Comparison of ENCODE assay signal across 8 cellular contexts in the genomic region with DNA sequence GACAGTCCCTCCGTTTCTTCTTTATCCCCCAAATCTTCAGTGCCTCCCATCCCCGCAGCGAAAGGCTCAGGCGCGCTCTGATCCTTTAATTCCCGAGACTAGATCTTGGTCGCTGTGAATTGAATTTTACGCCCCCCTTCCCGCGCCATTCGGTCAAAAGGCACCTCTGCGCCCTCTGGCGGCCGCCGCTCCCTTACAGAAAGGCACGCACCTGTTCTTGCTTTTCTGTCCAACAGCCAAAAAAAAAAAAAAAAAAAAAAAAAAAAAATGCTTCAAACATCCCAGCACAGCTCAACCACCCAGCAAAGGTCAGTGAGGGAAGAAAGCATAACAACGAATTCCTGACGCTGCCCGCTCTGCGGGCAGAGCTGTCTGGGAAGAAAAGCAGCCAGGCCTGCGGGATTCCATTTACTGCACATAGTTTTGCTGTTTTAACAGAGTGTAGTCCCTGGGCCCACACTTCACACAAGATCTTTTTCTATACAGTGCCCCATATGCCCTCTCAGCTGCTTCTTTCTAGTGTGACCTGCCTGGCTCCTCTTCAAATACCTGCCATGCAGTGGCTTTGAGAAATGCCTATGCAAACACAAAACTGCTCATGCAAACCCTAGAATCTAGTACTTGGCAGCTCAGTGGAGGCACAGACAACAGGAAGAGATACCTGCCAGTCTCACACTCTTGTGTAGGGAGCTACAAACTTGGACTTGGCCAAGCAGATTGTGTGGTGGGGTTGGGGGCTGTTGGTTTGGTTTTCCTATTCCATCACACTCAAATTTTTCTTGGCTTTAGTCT. TPM values are rescaled to one million over a fixed set of nuclear protein-coding genes. Genes with fewer than 3 reads are reported as not detected.
DNase-seq lines count a peak whose midpoint lies in the region; TF ChIP-seq lines count a peak whose summit lies in the region.

No MANE protein-coding gene starts in this region.

- H3K4me1 ChIP-seq in ovary (ENCODE audit: insufficient read depth) (peaks cover 4% of the 10 kb centered on the region), tibial artery (peaks cover 0 to 29% (median 21%) of the 10 kb centered on the region in 4 donors)

- intact Hi-C loops in ovary (cut with DNase I) (loop anchor here in 3 of 4 donors (2.0 to 10.0 kb wide), 5 partner anchors 74 to 96 kb away; partner anchors contain the start of genes SIAE (in 1 of the 3) and SPA17 (in 1 of the 3)), tibial artery (cut with DNase I; ENCODE audit: low total_unique reads) (loop anchor here (2.0 to 10.0 kb wide), 3 partner anchors 34 to 861 kb away; partner anchors contain the start of gene CHEK1)

- peaks cover 6% of the 10 kb centered on the region for H3K4me1 Mint-ChIP-seq in glutamatergic neuron (ENCODE audit: low read depth, unreplicated experiment)

- no peak for TF ChIP-seq POLR2A in ovary (IDR thresholded peaks at IDR 0.05)

- H3K27me3 Mint-ChIP-seq in glutamatergic neuron (ENCODE audit: unreplicated experiment) = peaks cover 18% of the 10 kb centered on the region

- no peaks in the 10 kb centered on the region for H3K9me3 Mint-ChIP-seq in glutamatergic neuron (ENCODE audit: unreplicated experiment)

- TF ChIP-seq CTCF in glutamatergic neuron (IDR thresholded peaks at IDR 0.05; ENCODE audit: partially characterized antibody, unreplicated experiment) (peak; percentile 83), ovary (IDR thresholded peaks at IDR 0.05) (peak; percentile 38 to 43 (median 40)), tibial artery (IDR thresholded peaks at IDR 0.05) (peak; percentile 58 to 73)

- DNase-seq in SIG-M5 treated with dmso at 0.1 percent for 504 hours (lab: John Stamatoyannopoulos, UW; ENCODE audit: unreplicated experiment) (peak; percentile 35), SIG-M5 (lab: John Stamatoyannopoulos, UW) (no peak), M059J (ENCODE audit: low read depth) (peak; percentile 90), SK-N-DZ (ENCODE audit: low spot score) (peak; percentile 37), glutamatergic neuron (peak; percentile 88), ovary (peak; percentile 77 to 91 (median 86)), tibial artery (peak; percentile 82 to 92)
- DNase-seq in activated naive CD4-positive, alpha-beta T cell treated with Interleukin-2 at 50 U/mL for 16 hours = peak; percentile 87

- no peak for TF ChIP-seq EP300 in ovary (IDR thresholded peaks at IDR 0.05)

- H3K9me3 ChIP-seq in ovary (no peaks in the 10 kb centered on the region), tibial artery (no peaks in the 10 kb centered on the region)

- H3K36me3 ChIP-seq in ovary (no peaks in the 10 kb centered on the region), tibial artery (peaks cover 13 to 14% (median 14%) of the 10 kb centered on the region in 3 donors)

- no peak overlapping the region for H3K27ac Mint-ChIP-seq in glutamatergic neuron (ENCODE audit: unreplicated experiment)

- H3K4me3 ChIP-seq in ovary = peak overlapping the region; percentile 41
- peak overlapping the region; percentile 77 to 94 for H3K4me3 ChIP-seq in tibial artery

- no peak overlapping the region for H3K27ac ChIP-seq in ovary
- H3K27ac ChIP-seq in tibial artery = peak overlapping the region; percentile 95 to 98

- H3K4me3 Mint-ChIP-seq in glutamatergic neuron (ENCODE audit: unreplicated experiment) = peak overlapping the region; percentile 94

- H3K27me3 ChIP-seq in ovary = peaks cover 7% of the 10 kb centered on the region
- H3K27me3 ChIP-seq in tibial artery = no peaks in the 10 kb centered on the region

- no peaks in the 10 kb centered on the region for H3K36me3 Mint-ChIP-seq in glutamatergic neuron (ENCODE audit: unreplicated experiment)

- WGBS in ovary, 3 donors = 3 to 6% (median 4%) methylated on average over 21 of the region's 21 CpGs

RNA-seq across cellular contexts. Expression of gene ESAM, which starts 1.3 kb away (rescaled TPM):
- total RNA-seq in M059J (2014; rRNA removed; shearing (Covaris generic)) = 0.74 and 0.99 TPM in 2 replicates
- 0.27 TPM in 1 of 2 replicates, not detected in the other for polyA plus RNA-seq in SK-N-DZ (2014; cell fraction: cytosol; rRNA removed)
- polyA plus RNA-seq in SK-N-DZ (2014; cell fraction: nucleus; rRNA removed) = 0.22 and 0.64 TPM in 2 replicates
- 0.54 TPM for total RNA-seq in glutamatergic neuron (ENCODE audit: unreplicated experiment)
- total RNA-seq in ovary = 10 to 100 TPM in 4 of 7 donors, 1 to 10 TPM in 3; 7.3 to 28.4 (median 11.2) TPM
- 10 to 100 TPM; 40.7 to 46.6 TPM for polyA plus RNA-seq in ovary

RNA-seq across cellular contexts. Expression of gene VSIG2, which starts 11.3 kb away (rescaled TPM):
- total RNA-seq in M059J (2014; rRNA removed; shearing (Covaris generic)) = not detected in 2 replicates
- polyA plus RNA-seq in SK-N-DZ (2014; cell fraction: cytosol; rRNA removed) = 0.21 and 0.41 TPM in 2 replicates
- polyA plus RNA-seq in SK-N-DZ (2014; cell fraction: nucleus; rRNA removed) = 1.2 and 2.7 TPM in 2 replicates
- total RNA-seq in glutamatergic neuron (ENCODE audit: unreplicated experiment) (not detected), ovary (10 to 100 TPM in 1 of 7 donors, 1 to 10 TPM in 3, under 1 TPM in 2, not detected in 1; 0.38 to 27.1 (median 1.8) TPM)
- under 1 TPM; 0.30 to 0.48 TPM for polyA plus RNA-seq in ovary

RNA-seq across cellular contexts. Expression of gene NRGN, which starts 23.6 kb away (rescaled TPM):
- total RNA-seq in M059J (2014; rRNA removed; shearing (Covaris generic)) = 12.1 and 21.2 TPM in 2 replicates
- polyA plus RNA-seq in SK-N-DZ (2014; cell fraction: cytosol; rRNA removed) = 4.6 and 5.8 TPM in 2 replicates
- polyA plus RNA-seq in SK-N-DZ (2014; cell fraction: nucleus; rRNA removed) = 4.3 and 7.7 TPM in 2 replicates
- total RNA-seq in glutamatergic neuron (ENCODE audit: unreplicated experiment) (28.9 TPM), ovary (1 to 10 TPM in 6 of 7 donors, not detected in 1; 1.1 to 7.0 (median 4.2) TPM)
- 1 to 10 TPM; 3.3 to 5.1 TPM for polyA plus RNA-seq in ovary

RNA-seq across cellular contexts. Expression of gene MSANTD2, which starts 36.9 kb away (rescaled TPM):
- 10.8 and 14.1 TPM in 2 replicates for total RNA-seq in M059J (2014; rRNA removed; shearing (Covaris generic))
- 9.6 and 12.7 TPM in 2 replicates for polyA plus RNA-seq in SK-N-DZ (2014; cell fraction: cytosol; rRNA removed)
- polyA plus RNA-seq in SK-N-DZ (2014; cell fraction: nucleus; rRNA removed) = 35.3 and 43.4 TPM in 2 replicates
- 22.8 TPM for total RNA-seq in glutamatergic neuron (ENCODE audit: unreplicated experiment)
- 10 to 100 TPM; 14.8 to 19.4 (median 17.1) TPM for total RNA-seq in ovary
- 10 to 100 TPM in 1 of 2 donors, 1 to 10 TPM in 1; 9.9 to 16.7 TPM for polyA plus RNA-seq in ovary

Comparison
In these comparisons a context has a peak if more than half of its experiments do, and no peak if none do; other contexts are left out.
1. H3K27ac ChIP-seq: peak in tibial artery (2 of 2); none in ovary (0 of 2).
2. Peak in every context shown above with its lines, with median percentiles within 50 percentile points of each other: CTCF ChIP-seq.